ENCODE assay signal across 13 cellular contexts in genomic region chr4:143085224-143085623, GRCh38.
A peak's percentile ranks its signal among the peaks of the same experiment; 100 is the strongest.
DNase-seq lines count a peak whose midpoint lies in the region; ATAC-seq and TF ChIP-seq lines count a peak whose summit lies in the region.
"Had no signal": no experiment of that assay in that cellular context is flagged by ENCODE, and none has a peak within 500 bp of the region (broad histone marks: within the 10 kb centered on the region; RNA-seq: fewer than 3 reads in every experiment).

No MANE protein-coding gene starts in this region.

- H4K20me1 ChIP-seq in PC-9 (ENCODE audit: insufficient read depth) = no peaks in the 10 kb centered on the region

- H3K4me3 Mint-ChIP-seq in osteocyte (ENCODE audit: unreplicated experiment) = no peak overlapping the region
- H3K4me3 Mint-ChIP-seq in naive thymus-derived CD8-positive, alpha-beta T cell = no peak overlapping the region
- H3K4me3 Mint-ChIP-seq: activated naive CD8-positive, alpha-beta T cell treated with anti-CD3 and anti-CD28 coated beads, Interleukin-2, amount 10 ng/mL, durations not matched to agents 7 days and 5 days had no signal

- POLR2A ChIA-PET in PC-9 (lab: Charles Lee; ENCODE audit: unreplicated experiment) = interaction anchor here (0.5 kb wide), 1 partner anchor 1858 kb away, joined by 3 read pairs; no protein-coding TSS in a partner anchor
- POLR2A ChIA-PET in naive thymus-derived CD8-positive, alpha-beta T cell (lab: Charles Lee) = no interaction called here

- H2AFZ ChIP-seq in PC-9 = no peak overlapping the region

- H3K36me3 Mint-ChIP-seq in osteocyte (ENCODE audit: unreplicated experiment) = no peaks in the 10 kb centered on the region
- no peaks in the 10 kb centered on the region for H3K36me3 Mint-ChIP-seq in naive thymus-derived CD8-positive, alpha-beta T cell
- H3K36me3 Mint-ChIP-seq: activated naive CD8-positive, alpha-beta T cell treated with anti-CD3 and anti-CD28 coated beads, Interleukin-2, amount 10 ng/mL, durations not matched to agents 7 days and 5 days had no signal

- H3K9me3 ChIP-seq in PC-9 (ENCODE audit: insufficient read depth, low read depth) = no peaks in the 10 kb centered on the region

- no peak overlapping the region for H3K4me2 ChIP-seq in PC-9

- no peaks in the 10 kb centered on the region for H3K9me3 Mint-ChIP-seq in osteocyte (ENCODE audit: unreplicated experiment)
- H3K9me3 Mint-ChIP-seq in naive thymus-derived CD8-positive, alpha-beta T cell = no peaks in the 10 kb centered on the region
- H3K9me3 Mint-ChIP-seq: activated naive CD8-positive, alpha-beta T cell treated with anti-CD3 and anti-CD28 coated beads, Interleukin-2, amount 10 ng/mL, durations not matched to agents 7 days and 5 days had no signal

- no peaks in the 10 kb centered on the region for H3K36me3 ChIP-seq in PC-9 (ENCODE audit: low read depth)

- H3K4me1 Mint-ChIP-seq in osteocyte (ENCODE audit: unreplicated experiment) = no peaks in the 10 kb centered on the region
- H3K4me1 Mint-ChIP-seq in naive thymus-derived CD8-positive, alpha-beta T cell = no peaks in the 10 kb centered on the region
- H3K4me1 Mint-ChIP-seq: activated naive CD8-positive, alpha-beta T cell treated with anti-CD3 and anti-CD28 coated beads, Interleukin-2, amount 10 ng/mL, durations not matched to agents 7 days and 5 days had no signal

- no peak overlapping the region for H3K27ac ChIP-seq in PC-9

- H3K27ac Mint-ChIP-seq in osteocyte (ENCODE audit: unreplicated experiment) = no peak overlapping the region
- H3K27ac Mint-ChIP-seq in naive thymus-derived CD8-positive, alpha-beta T cell = no peak overlapping the region
- H3K27ac Mint-ChIP-seq: activated naive CD8-positive, alpha-beta T cell treated with anti-CD3 and anti-CD28 coated beads, Interleukin-2, amount 10 ng/mL, durations not matched to agents 7 days and 5 days had no signal

- DNase-seq in EL (peak; percentile 6), PC-9 (no peak), fibroblast of peridontal ligament (ENCODE audit: extremely low read depth) (peak; percentile 30), osteocyte (ENCODE audit: extremely low spot score, unreplicated experiment) (no peak), T-helper 9 cell (no peak), NCI-H345 (lab: John Stamatoyannopoulos, UW) (no peak), NOMO-1 (lab: John Stamatoyannopoulos, UW; ENCODE audit: unreplicated experiment in 2 of 2) (no peak)
- no peak for DNase-seq in naive thymus-derived CD8-positive, alpha-beta T cell
- DNase-seq: activated CD4-positive, alpha-beta T cell treated with anti-CD3 and anti-CD28 coated beads for 4 hours; activated naive CD8-positive, alpha-beta T cell treated with anti-CD3 and anti-CD28 coated beads, Interleukin-2, amount 10 ng/mL, durations not matched to agents 7 days and 5 days; DMS79; SHP77 had no signal

- TF ChIP-seq CTCF in PC-9 (conservative IDR thresholded peaks at IDR 0.05) (peak; percentile 54), osteocyte (IDR thresholded peaks at IDR 0.05) (peak; percentile 35)

- BruUV-seq in PC-9 (replicated peaks; lab: Mats Ljungman, UMichigan) = no TSS peak

- no peak for ATAC-seq in naive thymus-derived CD8-positive, alpha-beta T cell
- ATAC-seq: esophagus mucosa had no signal

- no peaks in the 10 kb centered on the region for H3K9me2 ChIP-seq in PC-9 (ENCODE audit: insufficient read depth)

- intact Hi-C loops in PC-9 (cut with micrococcal nuclease; ENCODE audit: unreplicated experiment) = loop anchor here (5.0 kb wide), 1 partner anchor 1928 kb away; no protein-coding TSS in a partner anchor

- peaks cover 25% of the 10 kb centered on the region for H3K27me3 Mint-ChIP-seq in osteocyte (ENCODE audit: unreplicated experiment)
- peaks cover 2 to 11% (median 2%) of the 10 kb centered on the region in 5 donors for H3K27me3 Mint-ChIP-seq in naive thymus-derived CD8-positive, alpha-beta T cell

- H3F3A ChIP-seq in PC-9 (ENCODE audit: insufficient read depth, low read depth) = no peaks in the 10 kb centered on the region

- H3K4me3 ChIP-seq in PC-9 = no peak overlapping the region

- H3K27me3 ChIP-seq in PC-9 (ENCODE audit: insufficient read depth, low read depth) = no peaks in the 10 kb centered on the region

- H3K79me2 ChIP-seq in PC-9 (ENCODE audit: low read depth) = no peaks in the 10 kb centered on the region

- H3K4me1 ChIP-seq in PC-9 (replicated peaks; ENCODE audit: insufficient read depth) = no peaks in the 10 kb centered on the region

- CTCF ChIA-PET in PC-9 (lab: Charles Lee) = no interaction called here

Comparison
In these comparisons a context has a peak if more than half of its experiments do, and no peak if none do; other contexts are left out.
1. DNase-seq: peak in EL (single experiment) and fibroblast of peridontal ligament (single experiment); none in PC-9 (0 of 2), osteocyte (single experiment), T-helper 9 cell (single experiment), naive thymus-derived CD8-positive, alpha-beta T cell (0 of 10), NCI-H345 (single experiment) and NOMO-1 (0 of 2).